ENCODE assay signal across 6 cellular contexts in genomic region chr4:49214453-49215081, GRCh38.
DNase-seq lines count a peak whose midpoint lies in the region; TF ChIP-seq lines count a peak whose summit lies in the region.
"Not testable (repeated sequence)": the region's sequence is repeated elsewhere in the genome, so short reads cannot be mapped to it uniquely, and the experiment has no call there.

No MANE protein-coding gene starts in this region.

- no CpG with 5 or more reads among the region's 5 CpGs for WGBS in trophoblast cell (ENCODE audit: extremely low coverage, insufficient coverage, insufficient read length)
- 73 to 84% (median 76%) methylated on average over 5 of the region's 5 CpGs for WGBS in spleen, 5 donors

- intact Hi-C loops in spleen (cut with DNase I; ENCODE audit: low total_unique reads); vagina (cut with DNase I): not testable (repeated sequence)

- not testable (repeated sequence) for H2BK120ac ChIP-seq in trophoblast cell (ENCODE audit: insufficient read depth, low read length, poor library complexity)

- H3K79me2 ChIP-seq in trophoblast cell (ENCODE audit: control insufficient read depth, insufficient read depth, low read length, poor library complexity), result not testable (repeated sequence)

- not testable (repeated sequence) for TF ChIP-seq CTCF in endothelial cell (IDR thresholded peaks at IDR 0.05; ENCODE audit: unreplicated experiment); spleen (IDR thresholded peaks at IDR 0.05 in 8 of 11, conservative IDR thresholded peaks at IDR 0.05 in 3 of 11); vagina (IDR thresholded peaks at IDR 0.05)

- peak overlapping the region; percentile 54 for H3K27ac Mint-ChIP-seq in endothelial cell (ENCODE audit: unreplicated experiment)

- not testable (repeated sequence) for H3K23ac ChIP-seq in trophoblast cell (ENCODE audit: low read length)

- H2AFZ ChIP-seq in trophoblast cell (ENCODE audit: insufficient read depth, low read length, poor library complexity), result not testable (repeated sequence)

- H3K27me3 Mint-ChIP-seq in endothelial cell (ENCODE audit: unreplicated experiment), result peaks cover 23% of the 10 kb centered on the region

- H3K4me1 ChIP-seq in trophoblast cell (ENCODE audit: control insufficient read depth in 1 of 2, insufficient read depth in 2 of 2, low read length in 2 of 2); spleen; vagina: not testable (repeated sequence)

- H3K27me3 ChIP-seq in trophoblast cell (ENCODE audit: insufficient read depth, low read length); spleen (replicated peaks in 1 of 7); vagina: not testable (repeated sequence)

- not testable (repeated sequence) for H3K36me3 ChIP-seq in trophoblast cell (ENCODE audit: control insufficient read depth in 1 of 2, insufficient read depth in 2 of 2, low read length in 2 of 2); spleen; vagina

- not testable (repeated sequence) for H4K12ac ChIP-seq in trophoblast cell (ENCODE audit: low read depth, low read length)

- H3K4ac ChIP-seq in trophoblast cell (ENCODE audit: low read depth, low read length), result not testable (repeated sequence)

- not testable (repeated sequence) for H3K4me1 Mint-ChIP-seq in endothelial cell (ENCODE audit: unreplicated experiment)

- H3K36me3 Mint-ChIP-seq in endothelial cell (ENCODE audit: low read depth, unreplicated experiment), result peaks cover 29% of the 10 kb centered on the region

- not testable (repeated sequence) for H3K9ac ChIP-seq in trophoblast cell (ENCODE audit: low read length)

- H3K4me3 Mint-ChIP-seq in endothelial cell (ENCODE audit: unreplicated experiment), result peak overlapping the region; percentile 72

- H3K9me3 ChIP-seq in trophoblast cell (ENCODE audit: insufficient read depth, low read depth, low read length) (peaks cover 47% of the 10 kb centered on the region), spleen (peaks cover 0 to 56% (median 7%) of the 10 kb centered on the region in 8 donors)
- H3K9me3 ChIP-seq in vagina, result not testable (repeated sequence)

- H3K14ac ChIP-seq in trophoblast cell (ENCODE audit: low read length), result not testable (repeated sequence)

- not testable (repeated sequence) for TF ChIP-seq POLR2A in spleen (IDR thresholded peaks at IDR 0.05); vagina (IDR thresholded peaks at IDR 0.05)

- not testable (repeated sequence) for H3K27ac ChIP-seq in trophoblast cell (ENCODE audit: low read depth, low read length); spleen; vagina

- H4K91ac ChIP-seq in trophoblast cell (ENCODE audit: low read depth, low read length), result not testable (repeated sequence)

- H3K4me3 ChIP-seq in trophoblast cell (ENCODE audit: low read depth, low read length), result peak overlapping the region; percentile 4
- not testable (repeated sequence) for H3K4me3 ChIP-seq in spleen, vagina

- not testable (repeated sequence) for H2AK5ac ChIP-seq in trophoblast cell (ENCODE audit: low read length)

- H2BK5ac ChIP-seq in trophoblast cell (ENCODE audit: low read depth, low read length, poor library complexity), result not testable (repeated sequence)

- not testable (repeated sequence) for H3K4me2 ChIP-seq in trophoblast cell (ENCODE audit: low read length)

- not testable (repeated sequence) for H2BK12ac ChIP-seq in trophoblast cell (ENCODE audit: low read length)

- DNase-seq in SK-N-DZ (ENCODE audit: low spot score), result peak; percentile 0
- DNase-seq in endothelial cell (ENCODE audit: low spot score); trophoblast cell: not testable (repeated sequence)
- peak; percentile 1 for DNase-seq in fibroblast of gingiva (ENCODE audit: low read depth)
- DNase-seq in spleen, result peak; percentile 71
- peak; percentile 61 to 82 for DNase-seq in vagina (ENCODE audit: extremely low spot score in 2 of 2)

- not testable (repeated sequence) for H3K79me1 ChIP-seq in trophoblast cell (ENCODE audit: low read length)

- not testable (repeated sequence) for H4K8ac ChIP-seq in trophoblast cell (ENCODE audit: low read depth, low read length)

- not testable (repeated sequence) for H3K18ac ChIP-seq in trophoblast cell (ENCODE audit: low read length)

- H3K9me3 Mint-ChIP-seq in endothelial cell (ENCODE audit: unreplicated experiment), result peaks cover 66% of the 10 kb centered on the region
